12 cellular contexts compared by ENCODE assay signal in the genomic region with DNA sequence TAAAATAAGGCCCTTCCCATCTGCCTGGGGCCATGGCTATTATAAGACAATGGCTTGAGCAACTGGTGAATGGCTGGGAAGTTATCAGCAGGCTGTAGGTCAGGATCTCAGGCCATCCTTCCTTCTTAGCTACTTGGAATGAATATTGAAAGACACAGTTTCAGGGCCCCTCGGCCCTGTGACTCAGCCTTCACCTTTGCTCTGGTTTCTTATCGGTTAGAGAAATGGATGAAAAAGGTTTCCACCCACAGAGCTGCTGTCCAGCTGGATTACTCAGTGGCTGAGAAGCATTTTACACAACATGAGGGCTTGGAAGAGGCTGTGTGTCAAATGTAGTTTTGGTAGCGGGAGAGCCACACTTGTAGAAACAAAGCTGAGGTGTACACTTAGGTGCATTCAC. TPM values are rescaled to one million over a fixed set of nuclear protein-coding genes. Genes with fewer than 3 reads are reported as not detected.
DNase-seq lines count a peak whose midpoint lies in the region; ATAC-seq and TF ChIP-seq lines count a peak whose summit lies in the region.
"Had no signal": no experiment of that assay in that cellular context is flagged by ENCODE, and none has a peak within 500 bp of the region (broad histone marks: within the 10 kb centered on the region; RNA-seq: fewer than 3 reads in every experiment).

No MANE protein-coding gene starts in this region.

- peak; percentile 50 for DNase-seq in T-helper 2 cell treated with Interferon-gamma antibody and Interleukin-4, amounts not matched to agents 5 μg/mL and 100 μg/mL, for 36 hours (ENCODE audit: low spot score)
- DNase-seq in T-helper 2 cell: no peak
- peak; percentile 35 for DNase-seq in RKO (ENCODE audit: low spot score)
- no peak for DNase-seq in foreskin keratinocyte
- no peak for DNase-seq in stimulated activated effector memory CD8-positive, alpha-beta T cell treated with anti-CD3 and anti-CD28 coated beads, Interleukin-12 subunit alpha, Interleukin-12 subunit beta, amount 100 ng/mL, for 72 hours (ENCODE audit: low spot score in 2 of 2)
- DNase-seq in middle frontal gyrus (ENCODE audit: extremely low spot score, low spot score): no peak
- DNase-seq: 8988T, NCI-H1417 had no signal

- peaks cover 22% of the 10 kb centered on the region for H3K4me1 Mint-ChIP-seq in T-helper 2 cell treated with Interferon-gamma antibody and Interleukin-4, amounts not matched to agents 5 μg/mL and 100 μg/mL, for 36 hours (ENCODE audit: low read depth)
- peaks cover 90% of the 10 kb centered on the region for H3K4me1 Mint-ChIP-seq in stimulated activated effector memory CD8-positive, alpha-beta T cell treated with anti-CD3 and anti-CD28 coated beads, Interleukin-12 subunit alpha, Interleukin-12 subunit beta, amount 100 ng/mL, for 72 hours

- no peaks in the 10 kb centered on the region for H3K4me1 ChIP-seq in foreskin keratinocyte
- H3K4me1 ChIP-seq: body of pancreas had no signal

- no peak for TF ChIP-seq CTCF in foreskin keratinocyte (conservative IDR thresholded peaks at IDR 0.05)

- ATAC-seq in foreskin keratinocyte (peak; percentile 21), GM18520 (IDR thresholded peaks at IDR 0.05; ENCODE audit: unreplicated experiment) (no peak), GM21717 (IDR thresholded peaks at IDR 0.05; ENCODE audit: unreplicated experiment) (no peak)
- ATAC-seq in stimulated activated effector memory CD8-positive, alpha-beta T cell treated with anti-CD3 and anti-CD28 coated beads, Interleukin-12 subunit alpha, Interleukin-12 subunit beta, amount 100 ng/mL, for 72 hours: peak; percentile 89
- ATAC-seq: body of pancreas had no signal

- no peaks in the 10 kb centered on the region for H3K27me3 Mint-ChIP-seq in T-helper 2 cell treated with Interferon-gamma antibody and Interleukin-4, amounts not matched to agents 5 μg/mL and 100 μg/mL, for 36 hours (ENCODE audit: low read depth)

- peaks cover 33% of the 10 kb centered on the region for H3K36me3 Mint-ChIP-seq in T-helper 2 cell treated with Interferon-gamma antibody and Interleukin-4, amounts not matched to agents 5 μg/mL and 100 μg/mL, for 36 hours (ENCODE audit: low read depth)
- H3K36me3 Mint-ChIP-seq in stimulated activated effector memory CD8-positive, alpha-beta T cell treated with anti-CD3 and anti-CD28 coated beads, Interleukin-12 subunit alpha, Interleukin-12 subunit beta, amount 100 ng/mL, for 72 hours: peaks cover 36% of the 10 kb centered on the region

- H3K27ac Mint-ChIP-seq in T-helper 2 cell treated with Interferon-gamma antibody and Interleukin-4, amounts not matched to agents 5 μg/mL and 100 μg/mL, for 36 hours: no peak overlapping the region
- H3K27ac Mint-ChIP-seq in stimulated activated effector memory CD8-positive, alpha-beta T cell treated with anti-CD3 and anti-CD28 coated beads, Interleukin-12 subunit alpha, Interleukin-12 subunit beta, amount 100 ng/mL, for 72 hours: peak overlapping the region; percentile 81
- H3K27ac Mint-ChIP-seq: T-helper 1 cell treated with Interleukin-12 subunit alpha and Interleukin-12 subunit beta and Interleukin-4 antibody, amounts not matched to agents 30 μg/mL and 1 μg/mL, for 36 hours had no signal

- H3K27ac ChIP-seq in foreskin keratinocyte: no peak overlapping the region
- H3K27ac ChIP-seq: body of pancreas had no signal

- H3K4me3 Mint-ChIP-seq in T-helper 2 cell treated with Interferon-gamma antibody and Interleukin-4, amounts not matched to agents 5 μg/mL and 100 μg/mL, for 36 hours: no peak overlapping the region
- peak overlapping the region; percentile 13 for H3K4me3 Mint-ChIP-seq in stimulated activated effector memory CD8-positive, alpha-beta T cell treated with anti-CD3 and anti-CD28 coated beads, Interleukin-12 subunit alpha, Interleukin-12 subunit beta, amount 100 ng/mL, for 72 hours
- H3K4me3 Mint-ChIP-seq: T-helper 1 cell treated with Interleukin-12 subunit alpha and Interleukin-12 subunit beta and Interleukin-4 antibody, amounts not matched to agents 30 μg/mL and 1 μg/mL, for 36 hours had no signal

- H3K27me3 ChIP-seq in foreskin keratinocyte: no peaks in the 10 kb centered on the region
- H3K27me3 ChIP-seq: body of pancreas had no signal

- no peaks in the 10 kb centered on the region for H3K9me3 Mint-ChIP-seq in T-helper 2 cell treated with Interferon-gamma antibody and Interleukin-4, amounts not matched to agents 5 μg/mL and 100 μg/mL, for 36 hours
- no peaks in the 10 kb centered on the region for H3K9me3 Mint-ChIP-seq in stimulated activated effector memory CD8-positive, alpha-beta T cell treated with anti-CD3 and anti-CD28 coated beads, Interleukin-12 subunit alpha, Interleukin-12 subunit beta, amount 100 ng/mL, for 72 hours
- H3K9me3 Mint-ChIP-seq: T-helper 1 cell treated with Interleukin-12 subunit alpha and Interleukin-12 subunit beta and Interleukin-4 antibody, amounts not matched to agents 30 μg/mL and 1 μg/mL, for 36 hours had no signal

RNA-seq across cellular contexts. Expression of a gene that starts 9.4 kb away (rescaled TPM):
- total RNA-seq in foreskin keratinocyte: not detected in 2 replicates
- not detected in 2 replicates for polyA plus RNA-seq in foreskin keratinocyte

Comparison
In these comparisons a context has a peak if more than half of its experiments do, and no peak if none do; other contexts are left out.
1. DNase-seq: peak in T-helper 2 cell treated with Interferon-gamma antibody and Interleukin-4, amounts not matched to agents 5 μg/mL and 100 μg/mL, for 36 hours (single experiment) and RKO (single experiment); none in T-helper 2 cell (0 of 5), foreskin keratinocyte (0 of 2), stimulated activated effector memory CD8-positive, alpha-beta T cell treated with anti-CD3 and anti-CD28 coated beads, Interleukin-12 subunit alpha, Interleukin-12 subunit beta, amount 100 ng/mL, for 72 hours (0 of 2) and middle frontal gyrus (single experiment).
2. ATAC-seq: peak in foreskin keratinocyte (single experiment) and stimulated activated effector memory CD8-positive, alpha-beta T cell treated with anti-CD3 and anti-CD28 coated beads, Interleukin-12 subunit alpha, Interleukin-12 subunit beta, amount 100 ng/mL, for 72 hours (single experiment); none in GM18520 (single experiment) and GM21717 (single experiment).